Comparison of ENCODE assay signal across 21 cellular contexts in genomic region chr6:125947581-125947980, GRCh38. TPM values are rescaled to one million over a fixed set of nuclear protein-coding genes. Genes with fewer than 3 reads are reported as not detected.
DNase-seq lines count a peak whose midpoint lies in the region; ATAC-seq, FAIRE-seq and TF ChIP-seq lines count a peak whose summit lies in the region.
"Had no signal": no experiment of that assay in that cellular context is flagged by ENCODE, and none has a peak within 500 bp of the region (broad histone marks: within the 10 kb centered on the region; RNA-seq: fewer than 3 reads in every experiment).

No MANE protein-coding gene starts in this region.

- TF ChIP-seq CTCF in Calu3 (IDR thresholded peaks at IDR 0.05; ENCODE audit: unreplicated experiment) (no peak), endothelial cell of umbilical vein (IDR thresholded peaks at IDR 0.05; ENCODE audit: extremely low read depth in 1 of 2, insufficient read depth in 1 of 2, low read depth in 1 of 2, low read length in 2 of 2) (no peak), coronary artery (IDR thresholded peaks at IDR 0.05) (no peak)

- no peaks in the 10 kb centered on the region for H3K27me3 ChIP-seq in endothelial cell of umbilical vein (ENCODE audit: control insufficient read depth in 2 of 2, insufficient read depth in 2 of 2, low read length in 2 of 2)
- H3K27me3 ChIP-seq: BLaER1 had no signal

- peaks cover 6% of the 10 kb centered on the region for H3K9me3 Mint-ChIP-seq in Calu3 (ENCODE audit: low read depth, unreplicated experiment)
- H3K9me3 Mint-ChIP-seq: activated naive CD8-positive, alpha-beta T cell treated with anti-CD3 and anti-CD28 coated beads for 36 hours; dendritic cell treated with granulocyte-macrophage colony-stimulating factor and Interleukin-4, amounts not matched to agents 40 ng/mL and 50 ng/mL, for 4 days had no signal

- no peaks in the 10 kb centered on the region for H3K36me3 ChIP-seq in endothelial cell of umbilical vein (ENCODE audit: control insufficient read depth in 2 of 2, extremely low read depth in 1 of 2, insufficient read depth in 2 of 2, low read length in 2 of 2)
- H3K36me3 ChIP-seq: BLaER1, prostate gland had no signal

- H3K9me1 ChIP-seq in endothelial cell of umbilical vein (replicated peaks; ENCODE audit: control insufficient read depth, extremely low read depth, insufficient read depth, low read length), result no peaks in the 10 kb centered on the region

- intact Hi-C loops in Calu3 (cut with micrococcal nuclease; ENCODE audit: unreplicated experiment) (loop anchor here (5.0 kb wide), 1 partner anchor 80 kb away; no protein-coding TSS in a partner anchor), endothelial cell of umbilical vein (cut with micrococcal nuclease) (no loop called here)

- H2AFZ ChIP-seq in endothelial cell of umbilical vein (ENCODE audit: low read depth, low read length), result no peak overlapping the region

- peak overlapping the region; percentile 95 for H3K27ac Mint-ChIP-seq in Calu3 (ENCODE audit: unreplicated experiment)
- H3K27ac Mint-ChIP-seq: activated naive CD8-positive, alpha-beta T cell treated with anti-CD3 and anti-CD28 coated beads for 36 hours; dendritic cell treated with granulocyte-macrophage colony-stimulating factor and Interleukin-4, amounts not matched to agents 40 ng/mL and 50 ng/mL, for 4 days; T-helper 17 cell had no signal

- H3K9ac ChIP-seq in endothelial cell of umbilical vein (replicated peaks; ENCODE audit: extremely low read depth, insufficient read depth, low read length), result no peak overlapping the region
- H3K9ac ChIP-seq: BLaER1 had no signal

- FAIRE-seq in endothelial cell of umbilical vein (lab: Jason Lieb, UNC), result peak; percentile 48
- FAIRE-seq: GM12878, islet of Langerhans had no signal

- H3K4me1 ChIP-seq in endothelial cell of umbilical vein (ENCODE audit: control insufficient read depth, extremely low read depth, insufficient read depth, low read length), result peaks cover 40% of the 10 kb centered on the region
- H3K4me1 ChIP-seq: BLaER1, prostate gland had no signal

- CTCF ChIA-PET in Calu3 (lab: Charles Lee), result interaction anchor here (1.2 to 3.4 kb wide), 2 partner anchors 9 to 12 kb away, joined by 3 to 18 read pairs; partner anchors contain the start of gene HINT3
- CTCF ChIA-PET in endothelial cell of umbilical vein (lab: Charles Lee), result interaction anchor here (1.0 to 7.0 kb wide), 9 partner anchors 9 to 159 kb away, joined by 3 to 86 read pairs (median 4); partner anchors contain the start of gene HINT3

- H3K27ac ChIP-seq in endothelial cell of umbilical vein (ENCODE audit: insufficient read depth, low read depth, low read length) (no peak overlapping the region), coronary artery (peak overlapping the region in 1 of 2 donors; percentile 7)
- H3K27ac ChIP-seq: BLaER1, prostate gland had no signal

- TF ChIP-seq POLR2A in endothelial cell of umbilical vein (IDR thresholded peaks at IDR 0.05; ENCODE audit: low read depth, low read length), result no peak

- BruUV-seq in Calu3 (replicated peaks; lab: Mats Ljungman, UMichigan) (no TSS peak), endothelial cell of umbilical vein (replicated peaks; lab: Mats Ljungman, UMichigan) (no TSS peak)

- H3K4me3 ChIP-seq in endothelial cell of umbilical vein (replicated peaks in 1 of 3; ENCODE audit: insufficient read depth in 1 of 3, low read depth in 1 of 3, low read length in 3 of 3), result no peak overlapping the region
- no peak overlapping the region for H3K4me3 ChIP-seq in coronary artery
- H3K4me3 ChIP-seq: BLaER1, GM12878, mucosa of descending colon, prostate gland had no signal

- H3K4me3 Mint-ChIP-seq in Calu3 (ENCODE audit: low read depth, unreplicated experiment), result no peak overlapping the region
- H3K4me3 Mint-ChIP-seq: activated naive CD8-positive, alpha-beta T cell treated with anti-CD3 and anti-CD28 coated beads for 36 hours; dendritic cell treated with granulocyte-macrophage colony-stimulating factor and Interleukin-4, amounts not matched to agents 40 ng/mL and 50 ng/mL, for 4 days; T-helper 17 cell had no signal

- POLR2A ChIA-PET in endothelial cell of umbilical vein (lab: Charles Lee), result no interaction called here

- dilution Hi-C loops in endothelial cell of umbilical vein (cut with MboI; ENCODE audit: extremely low pct_ligation_motif_present, low sequenced_read_pairs), result no loop called here

- no peaks in the 10 kb centered on the region for H3K79me2 ChIP-seq in endothelial cell of umbilical vein (ENCODE audit: control insufficient read depth, insufficient read depth, low read length)

- no peak for ATAC-seq in GM18907 (IDR thresholded peaks at IDR 0.05; ENCODE audit: unreplicated experiment)
- ATAC-seq: GM12878, mucosa of descending colon, T-helper 17 cell had no signal

- H3K36me3 Mint-ChIP-seq in Calu3 (ENCODE audit: insufficient read depth, unreplicated experiment), result peaks cover 9% of the 10 kb centered on the region
- H3K36me3 Mint-ChIP-seq: activated naive CD8-positive, alpha-beta T cell treated with anti-CD3 and anti-CD28 coated beads for 36 hours had no signal

- DNase-seq in Calu3 (no peak), NCI-H226 (peak; percentile 93), endothelial cell of umbilical vein (ENCODE audit: low read depth, low spot score) (peak; percentile 47), mucosa of gallbladder (ENCODE audit: low spot score) (peak; percentile 44), coronary artery (ENCODE audit: low spot score) (no peak), Kasumi-1 (lab: John Stamatoyannopoulos, UW) (no peak)
- no peak for DNase-seq in activated CD4-positive, alpha-beta T cell treated with anti-CD3 and anti-CD28 coated beads, Interleukin-2, amount 50 U/mL, for 4 hours
- DNase-seq: activated naive CD8-positive, alpha-beta T cell treated with anti-CD3 and anti-CD28 coated beads for 36 hours; DMS79 treated with DMSO at 0.1 percent for 48 hours; mucosa of descending colon; NCI-H1436 treated with DMSO at 0.1 percent for 48 hours; NCI-H526 treated with DMSO at 0.1 percent for 48 hours; RPMI8226; stimulated activated CD4-positive, alpha-beta T cell treated with anti-CD3 and anti-CD28 coated beads, Interleukin-2, amount 100 ng/mL, for 24 hours; T-helper 17 cell had no signal

- no peaks in the 10 kb centered on the region for H4K20me1 ChIP-seq in endothelial cell of umbilical vein (replicated peaks; ENCODE audit: control insufficient read depth, extremely low read depth, insufficient read depth, low read length)
- H4K20me1 ChIP-seq: BLaER1 had no signal

- H3K9me3 ChIP-seq in endothelial cell of umbilical vein (replicated peaks; ENCODE audit: control insufficient read depth, insufficient read depth, low read length), result no peaks in the 10 kb centered on the region
- H3K9me3 ChIP-seq: mucosa of descending colon, prostate gland had no signal

- no peak overlapping the region for H3K4me2 ChIP-seq in endothelial cell of umbilical vein (ENCODE audit: insufficient read depth, low read length)
- H3K4me2 ChIP-seq: BLaER1 had no signal

- peaks cover 69% of the 10 kb centered on the region for H3K4me1 Mint-ChIP-seq in Calu3 (ENCODE audit: low read depth, unreplicated experiment)

- no peaks in the 10 kb centered on the region for H3K27me3 Mint-ChIP-seq in Calu3 (ENCODE audit: unreplicated experiment)
- H3K27me3 Mint-ChIP-seq: dendritic cell treated with granulocyte-macrophage colony-stimulating factor and Interleukin-4, amounts not matched to agents 40 ng/mL and 50 ng/mL, for 4 days had no signal

TF ChIP-seq in endothelial cell of umbilical vein, 7 proteins besides CTCF, POLR2A, EP300 and RAD21:
- no peak for TF ChIP-seq GATA2 (IDR thresholded peaks at IDR 0.05; ENCODE audit: insufficient read depth, insufficient read length, low read depth, low read length)
- no peak for TF ChIP-seq MAX (IDR thresholded peaks at IDR 0.05; ENCODE audit: insufficient read depth, insufficient read length)
- TF ChIP-seq EZH2 (IDR thresholded peaks at IDR 0.05; ENCODE audit: borderline replicate concordance, low read depth, low read length, severe bottlenecking), result no peak
- no peak for TF ChIP-seq JUN (IDR thresholded peaks at IDR 0.05; ENCODE audit: borderline replicate concordance, insufficient read depth, insufficient read length, low read depth)
- TF ChIP-seq MYC (IDR thresholded peaks at IDR 0.05; ENCODE audit: low read depth, low read length), result no peak
- no peak for TF ChIP-seq POLR2AphosphoS5 (IDR thresholded peaks at IDR 0.05; ENCODE audit: insufficient read depth, low read depth, low read length)
TF ChIP-seq in endothelial cell of umbilical vein: peak in this region for 0.

RNA-seq across cellular contexts. Expression of gene HINT3, which starts 9.0 kb away (rescaled TPM):
- total RNA-seq in Calu3 (2022), result 13.9 and 15.1 TPM in 2 replicates
- 8.4 and 9.7 TPM in 2 replicates for total RNA-seq in endothelial cell of umbilical vein
- 1.1 and 1.8 TPM in 2 replicates for polyA plus RNA-seq in endothelial cell of umbilical vein
- 1.9 and 2.1 TPM in 2 replicates for polyA plus RNA-seq in endothelial cell of umbilical vein (2011; cell fraction: cytosol; rRNA removed)
- 0.66 and 1.0 TPM in 2 replicates for polyA plus RNA-seq in endothelial cell of umbilical vein (2011; cell fraction: nucleus; rRNA removed)
- polyA plus RNA-seq in endothelial cell of umbilical vein (2012), result 9.3 TPM in 2 replicates
- 1.2 and 1.9 TPM in 2 replicates for polyA minus RNA-seq in endothelial cell of umbilical vein
- polyA minus RNA-seq in endothelial cell of umbilical vein (2011; cell fraction: cytosol; rRNA and poly(A)+ RNA removed), result 5.6 TPM
- polyA minus RNA-seq in endothelial cell of umbilical vein (2011; cell fraction: nucleus; rRNA and poly(A)+ RNA removed), result 1.7 TPM in 2 replicates
- total RNA-seq in mucosa of gallbladder, result 32.3 TPM

RNA-seq across cellular contexts. Expression of gene TRMT11, which starts 38.8 kb away (rescaled TPM):
- total RNA-seq in Calu3 (2022), result 20.2 and 27.7 TPM in 2 replicates
- 10.7 and 11.3 TPM in 2 replicates for total RNA-seq in endothelial cell of umbilical vein
- 4.0 and 5.1 TPM in 2 replicates for polyA plus RNA-seq in endothelial cell of umbilical vein
- 5.6 and 5.8 TPM in 2 replicates for polyA plus RNA-seq in endothelial cell of umbilical vein (2011; cell fraction: cytosol; rRNA removed)
- polyA plus RNA-seq in endothelial cell of umbilical vein (2011; cell fraction: nucleus; rRNA removed), result 30.8 and 46.7 TPM in 2 replicates
- 7.0 and 7.9 TPM in 2 replicates for polyA plus RNA-seq in endothelial cell of umbilical vein (2012)
- 9.7 and 16.8 TPM in 2 replicates for polyA minus RNA-seq in endothelial cell of umbilical vein
- 9.0 TPM for polyA minus RNA-seq in endothelial cell of umbilical vein (2011; cell fraction: cytosol; rRNA and poly(A)+ RNA removed)
- polyA minus RNA-seq in endothelial cell of umbilical vein (2011; cell fraction: nucleus; rRNA and poly(A)+ RNA removed), result 36.0 and 52.9 TPM in 2 replicates
- total RNA-seq in mucosa of gallbladder, result 18.0 TPM

Comparison
In these comparisons a context has a peak if more than half of its experiments do, and no peak if none do; other contexts are left out.
1. DNase-seq: peak in NCI-H226 (single experiment), endothelial cell of umbilical vein (single experiment) and mucosa of gallbladder (single experiment); none in Calu3 (single experiment), coronary artery (single experiment), activated CD4-positive, alpha-beta T cell treated with anti-CD3 and anti-CD28 coated beads, Interleukin-2, amount 50 U/mL, for 4 hours (0 of 2) and Kasumi-1 (0 of 2).